Comparison of ENCODE assay signal across 28 cellular contexts in the genomic region with DNA sequence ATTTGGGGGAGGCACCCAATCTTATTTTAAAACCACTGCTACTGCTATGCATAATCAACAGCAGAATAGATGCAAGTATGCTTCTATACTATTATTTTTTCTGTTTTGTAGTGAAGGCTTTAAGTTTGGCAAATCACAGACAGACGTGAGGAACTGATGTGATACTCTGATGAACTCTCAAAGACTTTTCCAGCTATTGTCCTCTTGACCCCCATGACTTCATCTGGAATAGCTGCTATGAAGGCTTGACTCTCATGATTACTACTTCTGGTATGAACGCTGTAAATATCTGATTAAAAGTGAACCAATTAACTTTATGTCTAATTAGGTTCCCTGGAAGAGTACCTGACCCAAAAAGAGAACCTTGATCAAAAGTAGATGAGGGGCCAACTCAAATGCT.
"Had no signal": no experiment of that assay in that cellular context is flagged by ENCODE, and none has a peak within 500 bp of the region (broad histone marks: within the 10 kb centered on the region; RNA-seq: fewer than 3 reads in every experiment).

No MANE protein-coding gene starts in this region.

- H3K27ac ChIP-seq: adrenal gland, PC-9, WERI-Rb-1 had no signal

- DNase-seq: activated CD4-positive, alpha-beta memory T cell treated with anti-CD3 and anti-CD28 coated beads, Interleukin-2, amount 10 ng/mL, durations not matched to agents 7 days and 5 days; activated CD4-positive, alpha-beta T cell treated with anti-CD3 and anti-CD28 coated beads for 1 hour; activated CD4-positive, alpha-beta T cell treated with anti-CD3 and anti-CD28 coated beads for 48 hours; activated CD4-positive, CD25-positive, alpha-beta regulatory T cell; activated gamma-delta T cell; activated naive CD4-positive, alpha-beta T cell treated with Interleukin-2 at 50 U/mL for 16 hours; activated T-cell treated with anti-CD3 and anti-CD28 coated beads, Interleukin-2, amount 50 U/mL, for 24 hours; adrenal gland; Kasumi-1; KG1; MG63; NCI-H1048; NCI-H1105 treated with DMSO at 0.1 percent for 48 hours; NCI-H1436 treated with DMSO at 0.1 percent for 48 hours; NCI-H1694 treated with DMSO at 0.1 percent for 48 hours; NCI-H2029; NCI-H345; NCI-H524 treated with DMSO at 0.1 percent for 48 hours; NCI-H748 treated with DMSO at 0.1 percent for 48 hours; PC-9; Right ventricle myocardium superior; SW 1271; T-helper 1 cell; T-helper 2 cell; T-helper 9 cell; WERI-Rb-1 had no signal

- H3K27me3 ChIP-seq: adrenal gland, cardiac muscle cell, MG63 had no signal

- H3K9me3 ChIP-seq: adrenal gland, MG63 had no signal

- H2AFZ ChIP-seq: PC-9 had no signal

- FAIRE-seq: RCC 7860 had no signal

- H3K4me3 ChIP-seq: adrenal gland, cardiac muscle cell, MG63, PC-9 had no signal

- H3K4me2 ChIP-seq: PC-9 had no signal
